1 cellular context compared by ENCODE assay signal in the genomic region with DNA sequence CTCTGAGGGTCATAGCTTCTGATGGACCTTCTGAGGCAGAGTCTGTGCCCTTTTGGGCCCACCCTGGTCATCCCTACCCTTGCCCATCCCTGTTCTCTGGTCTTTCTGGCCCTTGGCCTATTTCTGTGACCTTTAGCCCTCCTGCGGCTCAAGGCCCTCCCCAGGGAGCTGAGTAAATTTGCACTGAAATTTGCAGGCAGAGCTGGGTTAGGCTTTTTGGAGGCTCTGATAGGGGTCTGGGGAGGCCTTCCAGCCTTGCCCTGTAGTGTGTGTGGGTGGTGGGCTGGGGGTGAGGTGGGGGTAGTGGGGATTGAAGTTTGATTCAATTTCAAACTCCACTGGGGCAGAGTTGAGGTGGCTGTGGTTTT.
TF ChIP-seq lines count a peak whose summit lies in the region.

No MANE protein-coding gene starts in this region.

TF ChIP-seq in HepG2, 621 proteins besides CTCF, POLR2A, EP300 and RAD21 (continued from another document and continues in another):
- TF ChIP-seq, protein P1, sequence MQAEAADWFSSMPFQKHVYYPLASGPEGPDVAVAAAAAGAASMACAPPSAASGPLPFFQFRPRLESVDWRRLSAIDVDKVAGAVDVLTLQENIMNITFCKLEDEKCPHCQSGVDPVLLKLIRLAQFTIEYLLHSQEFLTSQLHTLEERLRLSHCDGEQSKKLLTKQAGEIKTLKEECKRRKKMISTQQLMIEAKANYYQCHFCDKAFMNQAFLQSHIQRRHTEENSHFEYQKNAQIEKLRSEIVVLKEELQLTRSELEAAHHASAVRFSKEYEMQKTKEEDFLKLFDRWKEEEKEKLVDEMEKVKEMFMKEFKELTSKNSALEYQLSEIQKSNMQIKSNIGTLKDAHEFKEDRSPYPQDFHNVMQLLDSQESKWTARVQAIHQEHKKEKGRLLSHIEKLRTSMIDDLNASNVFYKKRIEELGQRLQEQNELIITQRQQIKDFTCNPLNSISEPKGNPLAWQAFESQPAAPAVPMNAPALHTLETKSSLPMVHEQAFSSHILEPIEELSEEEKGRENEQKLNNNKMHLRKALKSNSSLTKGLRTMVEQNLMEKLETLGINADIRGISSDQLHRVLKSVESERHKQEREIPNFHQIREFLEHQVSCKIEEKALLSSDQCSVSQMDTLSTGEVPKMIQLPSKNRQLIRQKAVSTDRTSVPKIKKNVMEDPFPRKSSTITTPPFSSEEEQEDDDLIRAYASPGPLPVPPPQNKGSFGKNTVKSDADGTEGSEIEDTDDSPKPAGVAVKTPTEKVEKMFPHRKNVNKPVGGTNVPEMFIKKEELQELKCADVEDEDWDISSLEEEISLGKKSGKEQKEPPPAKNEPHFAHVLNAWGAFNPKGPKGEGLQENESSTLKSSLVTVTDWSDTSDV (CRISPR knock-in tag; IDR thresholded peaks at IDR 0.05), result no peak
- TF ChIP-seq HNF4G (IDR thresholded peaks at IDR 0.05; ENCODE audit: borderline replicate concordance, low read depth, low read length) (peak; percentile 72; the same call in 1 of the 2 replicates), HNF4G (CRISPR knock-in tag; IDR thresholded peaks at IDR 0.05; ENCODE audit: borderline replicate concordance, low read depth) (0 out of 2 replicates have a peak, but pooled peaks have one; percentile 24), THAP7 (CRISPR knock-in tag; IDR thresholded peaks at IDR 0.05) (no peak), MIER3 (CRISPR knock-in tag; IDR thresholded peaks at IDR 0.05; ENCODE audit: borderline replicate concordance) (no peak), ZNF296 (CRISPR knock-in tag; conservative IDR thresholded peaks at IDR 0.05) (no peak), STAG1 (CRISPR knock-in tag; IDR thresholded peaks at IDR 0.05) (no peak), RBFOX2 (IDR thresholded peaks at IDR 0.05; ENCODE audit: low read depth, low read length) (no peak), ZHX2 (IDR thresholded peaks at IDR 0.05; ENCODE audit: low read depth) (no peak), ZHX2 (CRISPR knock-in tag; IDR thresholded peaks at IDR 0.05; ENCODE audit: borderline replicate concordance) (no peak), CC2D1A (CRISPR knock-in tag; IDR thresholded peaks at IDR 0.05) (no peak), MEIS2 (CRISPR knock-in tag; IDR thresholded peaks at IDR 0.05) (no peak), MBD4 (IDR thresholded peaks at IDR 0.05; ENCODE audit: borderline replicate concordance, low read length) (no peak), ZNF781 (CRISPR knock-in tag; IDR thresholded peaks at IDR 0.05; ENCODE audit: borderline replicate concordance, not compliant biosample characterization) (no peak), HCFC1 (IDR thresholded peaks at IDR 0.05; ENCODE audit: low read depth, low read length) (no peak), LRRFIP1 (CRISPR knock-in tag; conservative IDR thresholded peaks at IDR 0.05) (no peak), ZNF30 (CRISPR knock-in tag; IDR thresholded peaks at IDR 0.05) (no peak), ZNF576 (CRISPR knock-in tag; IDR thresholded peaks at IDR 0.05) (no peak), MLX (CRISPR knock-in tag; IDR thresholded peaks at IDR 0.05) (no peak), ZNF33B (CRISPR knock-in tag; IDR thresholded peaks at IDR 0.05) (no peak), NFYC (CRISPR knock-in tag; IDR thresholded peaks at IDR 0.05) (no peak), SCMH1 (CRISPR knock-in tag; IDR thresholded peaks at IDR 0.05; ENCODE audit: borderline replicate concordance) (no peak), SMC3 (IDR thresholded peaks at IDR 0.05; ENCODE audit: low read length) (no peak), PPARG (CRISPR knock-in tag; conservative IDR thresholded peaks at IDR 0.05) (peak; percentile 96), IRX3 (CRISPR knock-in tag; IDR thresholded peaks at IDR 0.05; ENCODE audit: borderline replicate concordance, low read depth) (no peak), ZFX (CRISPR knock-in tag; IDR thresholded peaks at IDR 0.05; ENCODE audit: low read depth) (peak; percentile 42; the same call in 1 of the 2 replicates), ATF7 (IDR thresholded peaks at IDR 0.05) (no peak), ATF7 (CRISPR knock-in tag; IDR thresholded peaks at IDR 0.05) (no peak), SRF (IDR thresholded peaks at IDR 0.05; ENCODE audit: low read depth, low read length) (no peak), ZBTB7B (CRISPR knock-in tag; IDR thresholded peaks at IDR 0.05) (peak; percentile 67), CHCHD3 (CRISPR knock-in tag; IDR thresholded peaks at IDR 0.05) (no peak), ZNF558 (CRISPR knock-in tag; IDR thresholded peaks at IDR 0.05; ENCODE audit: borderline replicate concordance) (no peak), ZNF562 (CRISPR knock-in tag; IDR thresholded peaks at IDR 0.05; ENCODE audit: borderline replicate concordance) (no peak), TEF (CRISPR knock-in tag; IDR thresholded peaks at IDR 0.05) (no peak), RFX5 (IDR thresholded peaks at IDR 0.05; ENCODE audit: low read depth, low read length) (no peak)
- TF ChIP-seq, protein P2, sequence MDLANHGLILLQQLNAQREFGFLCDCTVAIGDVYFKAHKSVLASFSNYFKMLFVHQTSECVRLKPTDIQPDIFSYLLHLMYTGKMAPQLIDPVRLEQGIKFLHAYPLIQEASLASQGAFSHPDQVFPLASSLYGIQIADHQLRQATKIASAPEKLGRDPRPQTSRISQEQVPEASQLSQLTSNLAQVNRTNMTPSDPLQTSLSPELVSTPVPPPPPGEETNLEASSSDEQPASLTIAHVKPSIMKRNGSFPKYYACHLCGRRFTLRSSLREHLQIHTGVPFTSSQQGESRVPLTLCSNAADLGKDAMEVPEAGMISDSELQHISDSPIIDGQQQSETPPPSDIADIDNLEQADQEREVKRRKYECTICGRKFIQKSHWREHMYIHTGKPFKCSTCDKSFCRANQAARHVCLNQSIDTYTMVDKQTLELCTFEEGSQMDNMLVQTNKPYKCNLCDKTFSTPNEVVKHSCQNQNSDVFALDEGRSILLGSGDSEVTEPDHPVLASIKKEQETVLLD (CRISPR knock-in tag; IDR thresholded peaks at IDR 0.05; ENCODE audit: low read depth), result no peak
- TF ChIP-seq, protein P3, sequence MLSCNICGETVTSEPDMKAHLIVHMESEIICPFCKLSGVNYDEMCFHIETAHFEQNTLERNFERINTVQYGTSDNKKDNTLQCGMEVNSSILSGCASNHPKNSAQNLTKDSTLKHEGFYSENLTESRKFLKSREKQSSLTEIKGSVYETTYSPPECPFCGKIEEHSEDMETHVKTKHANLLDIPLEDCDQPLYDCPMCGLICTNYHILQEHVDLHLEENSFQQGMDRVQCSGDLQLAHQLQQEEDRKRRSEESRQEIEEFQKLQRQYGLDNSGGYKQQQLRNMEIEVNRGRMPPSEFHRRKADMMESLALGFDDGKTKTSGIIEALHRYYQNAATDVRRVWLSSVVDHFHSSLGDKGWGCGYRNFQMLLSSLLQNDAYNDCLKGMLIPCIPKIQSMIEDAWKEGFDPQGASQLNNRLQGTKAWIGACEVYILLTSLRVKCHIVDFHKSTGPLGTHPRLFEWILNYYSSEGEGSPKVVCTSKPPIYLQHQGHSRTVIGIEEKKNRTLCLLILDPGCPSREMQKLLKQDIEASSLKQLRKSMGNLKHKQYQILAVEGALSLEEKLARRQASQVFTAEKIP (CRISPR knock-in tag; IDR thresholded peaks at IDR 0.05; ENCODE audit: borderline replicate concordance), result no peak
- TF ChIP-seq, protein P4, sequence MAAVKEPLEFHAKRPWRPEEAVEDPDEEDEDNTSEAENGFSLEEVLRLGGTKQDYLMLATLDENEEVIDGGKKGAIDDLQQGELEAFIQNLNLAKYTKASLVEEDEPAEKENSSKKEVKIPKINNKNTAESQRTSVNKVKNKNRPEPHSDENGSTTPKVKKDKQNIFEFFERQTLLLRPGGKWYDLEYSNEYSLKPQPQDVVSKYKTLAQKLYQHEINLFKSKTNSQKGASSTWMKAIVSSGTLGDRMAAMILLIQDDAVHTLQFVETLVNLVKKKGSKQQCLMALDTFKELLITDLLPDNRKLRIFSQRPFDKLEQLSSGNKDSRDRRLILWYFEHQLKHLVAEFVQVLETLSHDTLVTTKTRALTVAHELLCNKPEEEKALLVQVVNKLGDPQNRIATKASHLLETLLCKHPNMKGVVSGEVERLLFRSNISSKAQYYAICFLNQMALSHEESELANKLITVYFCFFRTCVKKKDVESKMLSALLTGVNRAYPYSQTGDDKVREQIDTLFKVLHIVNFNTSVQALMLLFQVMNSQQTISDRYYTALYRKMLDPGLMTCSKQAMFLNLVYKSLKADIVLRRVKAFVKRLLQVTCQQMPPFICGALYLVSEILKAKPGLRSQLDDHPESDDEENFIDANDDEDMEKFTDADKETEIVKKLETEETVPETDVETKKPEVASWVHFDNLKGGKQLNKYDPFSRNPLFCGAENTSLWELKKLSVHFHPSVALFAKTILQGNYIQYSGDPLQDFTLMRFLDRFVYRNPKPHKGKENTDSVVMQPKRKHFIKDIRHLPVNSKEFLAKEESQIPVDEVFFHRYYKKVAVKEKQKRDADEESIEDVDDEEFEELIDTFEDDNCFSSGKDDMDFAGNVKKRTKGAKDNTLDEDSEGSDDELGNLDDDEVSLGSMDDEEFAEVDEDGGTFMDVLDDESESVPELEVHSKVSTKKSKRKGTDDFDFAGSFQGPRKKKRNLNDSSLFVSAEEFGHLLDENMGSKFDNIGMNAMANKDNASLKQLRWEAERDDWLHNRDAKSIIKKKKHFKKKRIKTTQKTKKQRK (IDR thresholded peaks at IDR 0.05; ENCODE audit: low read length), result no peak
- TF ChIP-seq, protein P5, sequence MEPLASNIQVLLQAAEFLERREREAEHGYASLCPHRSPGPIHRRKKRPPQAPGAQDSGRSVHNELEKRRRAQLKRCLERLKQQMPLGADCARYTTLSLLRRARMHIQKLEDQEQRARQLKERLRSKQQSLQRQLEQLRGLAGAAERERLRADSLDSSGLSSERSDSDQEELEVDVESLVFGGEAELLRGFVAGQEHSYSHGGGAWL (CRISPR knock-in tag; IDR thresholded peaks at IDR 0.05), result no peak
